ENCODE assay signal across 2 cellular contexts in the genomic region with DNA sequence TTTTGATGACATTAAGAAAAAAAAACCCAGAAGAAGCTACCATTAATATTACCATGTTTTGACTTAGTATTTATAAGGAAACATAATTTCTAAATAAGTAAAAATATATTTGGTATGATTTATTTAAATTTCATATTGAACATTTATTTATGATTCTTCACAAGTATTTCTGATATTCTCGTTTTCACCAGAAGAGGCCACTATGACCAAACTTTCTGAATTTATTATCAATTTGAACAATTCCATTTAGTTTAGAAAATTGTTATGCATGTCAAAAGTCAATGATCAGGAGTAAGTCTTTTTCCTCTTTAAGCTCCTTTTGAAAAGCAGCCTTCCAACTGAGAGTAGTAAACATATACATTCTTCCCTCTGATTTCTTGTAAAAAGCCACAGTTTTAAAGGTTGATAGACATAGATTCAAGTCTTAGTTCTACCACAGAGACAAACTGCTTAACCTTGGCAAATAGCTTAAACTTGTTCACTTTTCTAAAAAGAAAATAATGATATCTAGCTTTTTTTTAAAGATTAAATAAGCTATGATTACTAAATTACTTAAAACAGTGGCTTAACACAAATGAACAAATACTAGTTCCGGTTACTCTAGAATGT.
TF ChIP-seq lines count a peak whose summit lies in the region.

No MANE protein-coding gene starts in this region.

TF ChIP-seq in SK-N-SH, 30 proteins besides CTCF, POLR2A, EP300 and RAD21 (continued from another document):
- TF ChIP-seq, protein P1, sequence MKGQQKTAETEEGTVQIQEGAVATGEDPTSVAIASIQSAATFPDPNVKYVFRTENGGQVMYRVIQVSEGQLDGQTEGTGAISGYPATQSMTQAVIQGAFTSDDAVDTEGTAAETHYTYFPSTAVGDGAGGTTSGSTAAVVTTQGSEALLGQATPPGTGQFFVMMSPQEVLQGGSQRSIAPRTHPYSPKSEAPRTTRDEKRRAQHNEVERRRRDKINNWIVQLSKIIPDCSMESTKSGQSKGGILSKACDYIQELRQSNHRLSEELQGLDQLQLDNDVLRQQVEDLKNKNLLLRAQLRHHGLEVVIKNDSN (IDR thresholded peaks at IDR 0.05; ENCODE audit: borderline replicate concordance, low read depth) = no peak
- TF ChIP-seq CHD2 (IDR thresholded peaks at IDR 0.05; ENCODE audit: low read length, partially characterized antibody) (no peak), MAX (IDR thresholded peaks at IDR 0.05; ENCODE audit: low read depth) (no peak), JUND (IDR thresholded peaks at IDR 0.05) (no peak), EZH2phosphoT487 (IDR thresholded peaks at IDR 0.05; ENCODE audit: borderline replicate concordance, low read depth) (no peak)
TF ChIP-seq in SK-N-SH: peak in this region for 0.

TF ChIP-seq in SK-N-SH treated with all-trans-retinoic acid at 6 μM for 48 hours, 23 proteins besides CTCF, POLR2A, EP300 and RAD21 (continued from another document):
- TF ChIP-seq, protein P2, sequence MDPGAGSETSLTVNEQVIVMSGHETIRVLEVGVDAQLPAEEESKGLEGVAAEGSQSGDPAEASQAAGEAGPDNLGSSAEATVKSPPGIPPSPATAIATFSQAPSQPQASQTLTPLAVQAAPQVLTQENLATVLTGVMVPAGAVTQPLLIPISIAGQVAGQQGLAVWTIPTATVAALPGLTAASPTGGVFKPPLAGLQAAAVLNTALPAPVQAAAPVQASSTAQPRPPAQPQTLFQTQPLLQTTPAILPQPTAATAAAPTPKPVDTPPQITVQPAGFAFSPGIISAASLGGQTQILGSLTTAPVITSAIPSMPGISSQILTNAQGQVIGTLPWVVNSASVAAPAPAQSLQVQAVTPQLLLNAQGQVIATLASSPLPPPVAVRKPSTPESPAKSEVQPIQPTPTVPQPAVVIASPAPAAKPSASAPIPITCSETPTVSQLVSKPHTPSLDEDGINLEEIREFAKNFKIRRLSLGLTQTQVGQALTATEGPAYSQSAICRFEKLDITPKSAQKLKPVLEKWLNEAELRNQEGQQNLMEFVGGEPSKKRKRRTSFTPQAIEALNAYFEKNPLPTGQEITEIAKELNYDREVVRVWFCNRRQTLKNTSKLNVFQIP (CRISPR knock-in tag; IDR thresholded peaks at IDR 0.05; ENCODE audit: borderline replicate concordance, low read depth) = no peak
- no peak for TF ChIP-seq ZC3H10 (CRISPR knock-in tag; IDR thresholded peaks at IDR 0.05)
- TF ChIP-seq ARNTL (CRISPR knock-in tag; IDR thresholded peaks at IDR 0.05; ENCODE audit: borderline replicate concordance, low read depth) = no peak
- TF ChIP-seq TCF4 (CRISPR knock-in tag; IDR thresholded peaks at IDR 0.05; ENCODE audit: borderline replicate concordance) = no peak
- TF ChIP-seq ZFP30 (CRISPR knock-in tag; IDR thresholded peaks at IDR 0.05) = no peak
- TF ChIP-seq, protein P3, sequence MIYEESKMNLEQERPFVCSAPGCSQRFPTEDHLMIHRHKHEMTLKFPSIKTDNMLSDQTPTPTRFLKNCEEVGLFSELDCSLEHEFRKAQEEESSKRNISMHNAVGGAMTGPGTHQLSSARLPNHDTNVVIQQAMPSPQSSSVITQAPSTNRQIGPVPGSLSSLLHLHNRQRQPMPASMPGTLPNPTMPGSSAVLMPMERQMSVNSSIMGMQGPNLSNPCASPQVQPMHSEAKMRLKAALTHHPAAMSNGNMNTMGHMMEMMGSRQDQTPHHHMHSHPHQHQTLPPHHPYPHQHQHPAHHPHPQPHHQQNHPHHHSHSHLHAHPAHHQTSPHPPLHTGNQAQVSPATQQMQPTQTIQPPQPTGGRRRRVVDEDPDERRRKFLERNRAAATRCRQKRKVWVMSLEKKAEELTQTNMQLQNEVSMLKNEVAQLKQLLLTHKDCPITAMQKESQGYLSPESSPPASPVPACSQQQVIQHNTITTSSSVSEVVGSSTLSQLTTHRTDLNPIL (CRISPR knock-in tag; IDR thresholded peaks at IDR 0.05; ENCODE audit: low read depth) = no peak
- TF ChIP-seq PPARA (CRISPR knock-in tag; IDR thresholded peaks at IDR 0.05; ENCODE audit: borderline replicate concordance) = no peak
- TF ChIP-seq TOX (CRISPR knock-in tag; IDR thresholded peaks at IDR 0.05; ENCODE audit: borderline replicate concordance) = no peak
- TF ChIP-seq ISL1 (CRISPR knock-in tag; IDR thresholded peaks at IDR 0.05) = no peak
- TF ChIP-seq BACH2 (CRISPR knock-in tag; IDR thresholded peaks at IDR 0.05; ENCODE audit: borderline replicate concordance) = no peak
- TF ChIP-seq ZNF565 (CRISPR knock-in tag; conservative IDR thresholded peaks at IDR 0.05; ENCODE audit: low read depth) = no peak
